Comparison of ENCODE assay signal across 22 cellular contexts in genomic region chr15:42289166-42289565, GRCh38.
"Had no signal": no experiment of that assay in that cellular context is flagged by ENCODE, and none has a peak within 500 bp of the region (broad histone marks: within the 10 kb centered on the region; RNA-seq: fewer than 3 reads in every experiment).

No MANE protein-coding gene starts in this region.

- H3K27ac Mint-ChIP-seq: activated CD4-positive, alpha-beta T cell treated with anti-CD3 and anti-CD28 coated beads, Interleukin-2, amount 10 ng/mL, durations not matched to agents 24 days and 14 days; activated CD8-positive, alpha-beta T cell treated with anti-CD3 and anti-CD28 coated beads for 36 hours; activated naive CD8-positive, alpha-beta T cell treated with anti-CD3 and anti-CD28 coated beads, Interleukin-2, amount 10 ng/mL, durations not matched to agents 7 days and 5 days; activated T-helper 2 cell treated with anti-CD3 and anti-CD28 coated beads, Interferon-gamma antibody, Interleukin-2, Interleukin-4, amounts not matched to agents 10 μg/mL and 5 μg/mL and 100 μg/mL, durations not matched to agents 14 hours and 24 hours and 36 hours; memory B cell; naive thymus-derived CD4-positive, alpha-beta T cell; neural progenitor cell; progenitor cell of endocrine pancreas had no signal

- H3K4me3 Mint-ChIP-seq: activated CD4-positive, alpha-beta T cell treated with anti-CD3 and anti-CD28 coated beads, Interleukin-2, amount 10 ng/mL, durations not matched to agents 24 days and 14 days; activated CD8-positive, alpha-beta T cell treated with anti-CD3 and anti-CD28 coated beads for 36 hours; activated naive CD8-positive, alpha-beta T cell treated with anti-CD3 and anti-CD28 coated beads, Interleukin-2, amount 10 ng/mL, durations not matched to agents 7 days and 5 days; memory B cell; naive thymus-derived CD4-positive, alpha-beta T cell; neural progenitor cell; stimulated activated naive CD8-positive, alpha-beta T cell treated with anti-CD3 and anti-CD28 coated beads, Interleukin-15, amount 100 ng/mL, for 72 hours had no signal

- H3K36me3 Mint-ChIP-seq: neural progenitor cell had no signal

- H3K27me3 Mint-ChIP-seq: activated CD4-positive, alpha-beta T cell treated with anti-CD3 and anti-CD28 coated beads, Interleukin-2, amount 10 ng/mL, durations not matched to agents 24 days and 14 days; activated CD8-positive, alpha-beta T cell treated with anti-CD3 and anti-CD28 coated beads for 36 hours; activated naive CD8-positive, alpha-beta T cell treated with anti-CD3 and anti-CD28 coated beads, Interleukin-2, amount 10 ng/mL, durations not matched to agents 7 days and 5 days; memory B cell; naive thymus-derived CD4-positive, alpha-beta T cell; progenitor cell of endocrine pancreas; stimulated activated naive CD8-positive, alpha-beta T cell treated with anti-CD3 and anti-CD28 coated beads, Interleukin-15, amount 100 ng/mL, for 72 hours had no signal

- H3K4me1 Mint-ChIP-seq: activated CD4-positive, alpha-beta T cell treated with anti-CD3 and anti-CD28 coated beads, Interleukin-2, amount 10 ng/mL, durations not matched to agents 24 days and 14 days; activated naive CD8-positive, alpha-beta T cell treated with anti-CD3 and anti-CD28 coated beads, Interleukin-2, amount 10 ng/mL, durations not matched to agents 7 days and 5 days; memory B cell; neural progenitor cell; stimulated activated naive CD8-positive, alpha-beta T cell treated with anti-CD3 and anti-CD28 coated beads, Interleukin-15, amount 100 ng/mL, for 72 hours had no signal

- H3K27me3 ChIP-seq: dorsolateral prefrontal cortex, neural progenitor cell, right atrium auricular region, suprapubic skin, transverse colon, uterus had no signal

- H3K4me1 ChIP-seq: left ventricle myocardium inferior, neural progenitor cell, right atrium auricular region, suprapubic skin, uterus had no signal

- DNase-seq: activated CD4-positive, alpha-beta T cell treated with anti-CD3 and anti-CD28 coated beads, Interleukin-2, amount 10 ng/mL, durations not matched to agents 24 days and 14 days; activated CD4-positive, CD25-positive, alpha-beta regulatory T cell; activated CD8-positive, alpha-beta T cell treated with anti-CD3 and anti-CD28 coated beads for 36 hours; activated naive CD4-positive, alpha-beta T cell treated with Interleukin-2 at 50 U/mL for 16 hours; activated naive CD8-positive, alpha-beta T cell treated with anti-CD3 and anti-CD28 coated beads, Interleukin-2, amount 10 ng/mL, durations not matched to agents 7 days and 5 days; activated T-cell treated with anti-CD3 and anti-CD28 coated beads, Interleukin-2, amount 50 U/mL, for 1 hour; amygdala; dorsolateral prefrontal cortex; erythroblast; hypothalamus; left ventricle myocardium inferior; naive thymus-derived CD4-positive, alpha-beta T cell; stimulated activated naive CD8-positive, alpha-beta T cell treated with anti-CD3 and anti-CD28 coated beads, Interleukin-15, amount 100 ng/mL, for 72 hours; T1000; transverse colon; uterus had no signal

- H3K4me3 ChIP-seq: dorsolateral prefrontal cortex, left ventricle myocardium inferior, neural progenitor cell, right atrium auricular region, suprapubic skin, transverse colon, uterus had no signal

- H3K36me3 ChIP-seq: neural progenitor cell, uterus had no signal

- H3K9me3 ChIP-seq: left ventricle myocardium inferior, right atrium auricular region, suprapubic skin, transverse colon, uterus had no signal

- H3K9me3 Mint-ChIP-seq: activated CD4-positive, alpha-beta T cell treated with anti-CD3 and anti-CD28 coated beads, Interleukin-2, amount 10 ng/mL, durations not matched to agents 24 days and 14 days; activated CD8-positive, alpha-beta T cell treated with anti-CD3 and anti-CD28 coated beads for 36 hours; activated naive CD8-positive, alpha-beta T cell treated with anti-CD3 and anti-CD28 coated beads, Interleukin-2, amount 10 ng/mL, durations not matched to agents 7 days and 5 days; activated T-helper 2 cell treated with anti-CD3 and anti-CD28 coated beads, Interferon-gamma antibody, Interleukin-2, Interleukin-4, amounts not matched to agents 10 μg/mL and 5 μg/mL and 100 μg/mL, durations not matched to agents 14 hours and 24 hours and 36 hours; memory B cell; naive thymus-derived CD4-positive, alpha-beta T cell; neural progenitor cell; stimulated activated naive CD8-positive, alpha-beta T cell treated with anti-CD3 and anti-CD28 coated beads, Interleukin-15, amount 100 ng/mL, for 72 hours had no signal

- ATAC-seq: activated CD8-positive, alpha-beta T cell treated with anti-CD3 and anti-CD28 coated beads for 36 hours; naive thymus-derived CD4-positive, alpha-beta T cell; stimulated activated naive CD8-positive, alpha-beta T cell treated with anti-CD3 and anti-CD28 coated beads, Interleukin-15, amount 100 ng/mL, for 72 hours had no signal
